20 cellular contexts compared by ENCODE assay signal in genomic region chr10:17244712-17245365, GRCh38. TPM values are rescaled to one million over a fixed set of nuclear protein-coding genes. Genes with fewer than 3 reads are reported as not detected.
DNase-seq lines count a peak whose midpoint lies in the region; ATAC-seq and TF ChIP-seq lines count a peak whose summit lies in the region.
"Had no signal": no experiment of that assay in that cellular context is flagged by ENCODE, and none has a peak within 500 bp of the region (broad histone marks: within the 10 kb centered on the region; RNA-seq: fewer than 3 reads in every experiment).

No MANE protein-coding gene starts in this region.

- H3K27me3 Mint-ChIP-seq in nephron progenitor cell (ENCODE audit: low read depth, poor library complexity) (peaks cover under 1% of the 10 kb centered on the region), endodermal cell (ENCODE audit: insufficient read depth) (peaks cover 32% of the 10 kb centered on the region)
- H3K27me3 Mint-ChIP-seq: CD4-positive, alpha-beta memory T cell had no signal

- H2BK12ac ChIP-seq in mesenchymal stem cell (ENCODE audit: low read length in 2 of 2), result no peak overlapping the region

- no peak overlapping the region for H3K23ac ChIP-seq in mesenchymal stem cell (ENCODE audit: low read length in 2 of 2)

- no peak overlapping the region for H2BK15ac ChIP-seq in mesenchymal stem cell (ENCODE audit: low read depth, poor library complexity, severe bottlenecking)

- H3K36me3 ChIP-seq in adipocyte (ENCODE audit: control insufficient read depth, insufficient read depth, low read length, severe bottlenecking) (no peaks in the 10 kb centered on the region), mesenchymal stem cell (ENCODE audit: control insufficient read depth in 1 of 2, insufficient read depth in 2 of 2, low read depth in 1 of 2, low read length in 2 of 2) (no peaks in the 10 kb centered on the region), endodermal cell (ENCODE audit: control insufficient read depth, insufficient read depth, low read length) (no peaks in the 10 kb centered on the region)
- H3K36me3 ChIP-seq: BLaER1, SJSA1 had no signal

- H3K27me3 ChIP-seq in adipocyte (replicated peaks; ENCODE audit: control insufficient read depth, insufficient read depth, low read length) (no peaks in the 10 kb centered on the region), mesenchymal stem cell (ENCODE audit: control insufficient read depth in 1 of 2, insufficient read depth in 1 of 2, low read length in 2 of 2) (no peaks in the 10 kb centered on the region), endodermal cell (ENCODE audit: control insufficient read depth, insufficient read depth, low read length, poor library complexity, severe bottlenecking) (no peaks in the 10 kb centered on the region)
- H3K27me3 ChIP-seq: BLaER1, SJSA1 had no signal

- ATAC-seq in GM18861 (IDR thresholded peaks at IDR 0.05; ENCODE audit: unreplicated experiment), result no peak
- ATAC-seq: HCT116, Right ventricle myocardium inferior had no signal

- no peak overlapping the region for H2AK5ac ChIP-seq in mesenchymal stem cell (ENCODE audit: low read length, severe bottlenecking)

- no peak overlapping the region for H3K9ac ChIP-seq in adipocyte (ENCODE audit: low read length)
- no peak overlapping the region for H3K9ac ChIP-seq in mesenchymal stem cell (ENCODE audit: low read length)
- H3K9ac ChIP-seq in endodermal cell (ENCODE audit: extremely low read depth, low read length, poor library complexity, severe bottlenecking), result no peak overlapping the region
- H3K9ac ChIP-seq: BLaER1 had no signal

- DNase-seq in ELR (ENCODE audit: low read depth) (peak; percentile 16), adipocyte (ENCODE audit: low read depth) (peak; percentile 41), dermis blood vessel endothelial cell (peak; percentile 21), mesenchymal stem cell (peak; percentile 41), nephron progenitor cell (no peak), endodermal cell (no peak)
- DNase-seq: Caco-2; CD4-positive, alpha-beta memory T cell; DND-41; Kasumi-1; NCI-H1417; NCI-H187; NCI-H446; NCI-H526; OCI-M1 had no signal

- no peak overlapping the region for H2BK120ac ChIP-seq in mesenchymal stem cell (ENCODE audit: low read depth, low read length)

- H3K4me1 ChIP-seq in adipocyte (ENCODE audit: control insufficient read depth, insufficient read depth, low read length), result no peaks in the 10 kb centered on the region
- no peaks in the 10 kb centered on the region for H3K4me1 ChIP-seq in mesenchymal stem cell (ENCODE audit: control insufficient read depth, insufficient read depth, low read depth, low read length)
- H3K4me1 ChIP-seq in endodermal cell (ENCODE audit: control insufficient read depth, insufficient read depth, low read length), result no peaks in the 10 kb centered on the region
- H3K4me1 ChIP-seq: BLaER1, Caco-2 had no signal

- peaks cover 11% of the 10 kb centered on the region for H3K9me3 ChIP-seq in adipocyte (ENCODE audit: control insufficient read depth, low read length)
- peaks cover 9% of the 10 kb centered on the region for H3K9me3 ChIP-seq in mesenchymal stem cell (ENCODE audit: control insufficient read depth, low read length)
- H3K9me3 ChIP-seq in endodermal cell (ENCODE audit: control insufficient read depth, low read length), result peaks cover 32% of the 10 kb centered on the region
- H3K9me3 ChIP-seq: SJSA1 had no signal

- H4K91ac ChIP-seq in mesenchymal stem cell (ENCODE audit: low read length), result no peak overlapping the region

- no peaks in the 10 kb centered on the region for H3K4me1 Mint-ChIP-seq in nephron progenitor cell
- no peaks in the 10 kb centered on the region for H3K4me1 Mint-ChIP-seq in endodermal cell

- no peak overlapping the region for H2BK5ac ChIP-seq in mesenchymal stem cell (ENCODE audit: low read depth, low read length, poor library complexity, severe bottlenecking)

- H3K4me3 ChIP-seq in adipocyte (ENCODE audit: low read length) (no peak overlapping the region), mesenchymal stem cell (ENCODE audit: insufficient read depth in 1 of 2, low read depth in 1 of 2, low read length in 2 of 2) (no peak overlapping the region), endodermal cell (ENCODE audit: low read length) (no peak overlapping the region)
- H3K4me3 ChIP-seq: BLaER1, SJSA1 had no signal

- H3K4me2 ChIP-seq in mesenchymal stem cell (ENCODE audit: low read length, poor library complexity, severe bottlenecking), result no peak overlapping the region
- H3K4me2 ChIP-seq: BLaER1 had no signal

- H3K14ac ChIP-seq in mesenchymal stem cell (ENCODE audit: low read length in 2 of 2), result no peak overlapping the region

- H2AFZ ChIP-seq in mesenchymal stem cell (ENCODE audit: low read depth, low read length), result no peak overlapping the region

- peaks cover 6% of the 10 kb centered on the region for H3K36me3 Mint-ChIP-seq in nephron progenitor cell (ENCODE audit: low read depth)
- H3K36me3 Mint-ChIP-seq in endodermal cell (ENCODE audit: low read depth), result peaks cover 3% of the 10 kb centered on the region
- H3K36me3 Mint-ChIP-seq: CD4-positive, alpha-beta memory T cell had no signal

- no peak for TF ChIP-seq CTCF in nephron progenitor cell (IDR thresholded peaks at IDR 0.05)
- TF ChIP-seq CTCF in endodermal cell (conservative IDR thresholded peaks at IDR 0.05), result no peak

- no peak overlapping the region for H4K8ac ChIP-seq in mesenchymal stem cell (ENCODE audit: low read length)

- H3K9me3 Mint-ChIP-seq in nephron progenitor cell (peaks cover 38% of the 10 kb centered on the region), endodermal cell (peaks cover 30% of the 10 kb centered on the region)

- no peak overlapping the region for H3K18ac ChIP-seq in mesenchymal stem cell (ENCODE audit: low read depth in 1 of 2, low read length in 2 of 2)

- H3K4ac ChIP-seq in mesenchymal stem cell (ENCODE audit: low read depth in 1 of 2, low read length in 2 of 2), result no peak overlapping the region

- H3K79me1 ChIP-seq in mesenchymal stem cell (replicated peaks; ENCODE audit: low read length, poor library complexity, severe bottlenecking), result no peaks in the 10 kb centered on the region

- H3K27ac Mint-ChIP-seq in nephron progenitor cell, result no peak overlapping the region
- H3K27ac Mint-ChIP-seq in endodermal cell, result no peak overlapping the region

- H3K4me3 Mint-ChIP-seq in nephron progenitor cell (no peak overlapping the region), endodermal cell (no peak overlapping the region)
- H3K4me3 Mint-ChIP-seq: CD4-positive, alpha-beta memory T cell had no signal

- H3K27ac ChIP-seq in mesenchymal stem cell (ENCODE audit: low read length, poor library complexity, severe bottlenecking) (peak overlapping the region; percentile 36), endodermal cell (ENCODE audit: low read depth, low read length) (no peak overlapping the region)
- H3K27ac ChIP-seq: BLaER1, SJSA1 had no signal

RNA-seq across cellular contexts. Expression of gene VIM, which starts 16.8 kb away (rescaled TPM):
- total RNA-seq in dermis blood vessel endothelial cell (4,841 and 6,960 TPM in 2 replicates), endodermal cell (100 to 1,000 TPM in 1 of 2 donors, 10 to 100 TPM in 1; 84.3 to 155 TPM)
- 5,108 TPM for polyA plus RNA-seq in mesenchymal stem cell (2013, experiment 1 of 2)
- polyA plus RNA-seq in mesenchymal stem cell (2013, experiment 2 of 2), result 5,084 TPM
- 2,565 TPM for polyA plus RNA-seq in endodermal cell (2013, experiment 1 of 2)
- 2,676 TPM for polyA plus RNA-seq in endodermal cell (2013, experiment 2 of 2)

RNA-seq across cellular contexts. Expression of gene TRDMT1, which starts 43.4 kb away (rescaled TPM):
- total RNA-seq in dermis blood vessel endothelial cell (4.6 and 7.5 TPM in 2 replicates), endodermal cell (10 to 100 TPM in 1 of 2 donors, 1 to 10 TPM in 1; 8.1 to 13.0 TPM)
- 4.6 TPM for polyA plus RNA-seq in mesenchymal stem cell (2013, experiment 1 of 2)
- 4.0 TPM for polyA plus RNA-seq in mesenchymal stem cell (2013, experiment 2 of 2)
- 19.4 TPM for polyA plus RNA-seq in endodermal cell (2013, experiment 1 of 2)
- polyA plus RNA-seq in endodermal cell (2013, experiment 2 of 2), result 19.0 TPM

Comparison
In these comparisons a context has a peak if more than half of its experiments do, and no peak if none do; other contexts are left out.
1. DNase-seq: peak in ELR (single experiment), adipocyte (single experiment), dermis blood vessel endothelial cell (single experiment) and mesenchymal stem cell (single experiment); none in nephron progenitor cell (single experiment) and endodermal cell (single experiment).
2. RNA of gene VIM, which starts 16.8 kb away (total RNA-seq): 4,841 to 6,960 TPM in dermis blood vessel endothelial cell; 84.3 to 155 TPM in endodermal cell; every median in the first group is over 10 times any median in the second.